Comparison of ENCODE assay signal across 1 cellular context in genomic region chr13:74683411-74683810, GRCh38.
TF ChIP-seq lines count a peak whose summit lies in the region.

No MANE protein-coding gene starts in this region.

TF ChIP-seq in GM12878, 131 proteins besides CTCF, POLR2A, EP300 and RAD21 (continued from another document):
- no peak for TF ChIP-seq NKRF (conservative IDR thresholded peaks at IDR 0.05)
- TF ChIP-seq RFX5 (IDR thresholded peaks at IDR 0.05; ENCODE audit: low read depth, low read length): no peak
- TF ChIP-seq CHD2 (IDR thresholded peaks at IDR 0.05; ENCODE audit: borderline replicate concordance, low read depth, low read length): no peak
- no peak for TF ChIP-seq BRCA1 (IDR thresholded peaks at IDR 0.05; ENCODE audit: low read depth, low read length)
- TF ChIP-seq BCLAF1 (IDR thresholded peaks at IDR 0.05): no peak
- TF ChIP-seq ZBED1 (IDR thresholded peaks at IDR 0.05; ENCODE audit: borderline replicate concordance): no peak
